15 cellular contexts compared by ENCODE assay signal in the genomic region with DNA sequence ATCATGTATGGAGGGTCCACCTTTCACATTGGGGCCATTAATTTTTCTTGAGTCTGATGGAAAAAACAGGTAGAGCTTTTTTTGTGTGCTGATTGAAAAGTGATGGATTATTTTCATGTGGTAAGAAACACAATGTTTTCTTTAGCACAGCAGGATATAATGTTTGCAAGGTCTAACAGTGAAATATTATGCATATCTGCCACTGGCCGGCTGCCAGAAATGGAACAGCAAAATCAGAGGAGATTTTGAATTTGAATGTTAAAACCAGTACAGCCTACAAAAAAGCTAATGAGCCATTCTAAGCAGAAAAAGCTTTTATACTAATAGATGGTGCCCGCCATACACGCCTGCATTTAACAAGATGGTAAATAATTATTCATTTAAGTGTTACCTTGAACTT.
"Had no signal": no experiment of that assay in that cellular context is flagged by ENCODE, and none has a peak within 500 bp of the region (broad histone marks: within the 10 kb centered on the region; RNA-seq: fewer than 3 reads in every experiment).

No MANE protein-coding gene starts in this region.

- H3K4me3 ChIP-seq: heart left ventricle, left lung, neural progenitor cell, pancreas, stomach, thoracic aorta had no signal

- H3K9me3 Mint-ChIP-seq: activated T-cell treated with anti-CD3 and anti-CD28 coated beads, Interleukin-2, amount 50 U/mL, for 24 hours; neural progenitor cell had no signal

- H3K27me3 ChIP-seq: left lung, neural progenitor cell, pancreas, stomach had no signal

- H3K4me3 Mint-ChIP-seq: activated CD8-positive, alpha-beta memory T cell treated with anti-CD3 and anti-CD28 coated beads, Interleukin-2, amount 10 ng/mL, durations not matched to agents 7 days and 5 days; activated T-cell treated with anti-CD3 and anti-CD28 coated beads, Interleukin-2, amount 50 U/mL, for 24 hours; neural progenitor cell had no signal

- ATAC-seq: activated CD4-positive, CD25-positive, alpha-beta regulatory T cell treated with anti-CD3 and anti-CD28 coated beads, Interleukin-2, amount 50 U/mL, for 24 hours; activated CD8-positive, alpha-beta memory T cell treated with anti-CD3 and anti-CD28 coated beads, Interleukin-2, amount 10 ng/mL, durations not matched to agents 7 days and 5 days; activated naive CD4-positive, alpha-beta T cell treated with anti-CD3 and anti-CD28 coated beads, Interleukin-2, amount 50 U/mL, for 72 hours; heart left ventricle; left lung; pancreas had no signal

- H3K4me2 ChIP-seq: neural progenitor cell had no signal

- H3K27ac Mint-ChIP-seq: activated CD8-positive, alpha-beta memory T cell treated with anti-CD3 and anti-CD28 coated beads, Interleukin-2, amount 10 ng/mL, durations not matched to agents 7 days and 5 days; activated naive CD4-positive, alpha-beta T cell treated with anti-CD3 and anti-CD28 coated beads, Interleukin-2, amount 50 U/mL, for 72 hours; activated T-cell treated with anti-CD3 and anti-CD28 coated beads, Interleukin-2, amount 50 U/mL, for 24 hours; neural progenitor cell had no signal

- H3K27me3 Mint-ChIP-seq: activated CD8-positive, alpha-beta memory T cell treated with anti-CD3 and anti-CD28 coated beads, Interleukin-2, amount 10 ng/mL, durations not matched to agents 7 days and 5 days; activated T-cell treated with anti-CD3 and anti-CD28 coated beads, Interleukin-2, amount 50 U/mL, for 24 hours had no signal

- H3K4me1 Mint-ChIP-seq: activated CD8-positive, alpha-beta memory T cell treated with anti-CD3 and anti-CD28 coated beads, Interleukin-2, amount 10 ng/mL, durations not matched to agents 7 days and 5 days had no signal

- H3K36me3 Mint-ChIP-seq: activated CD8-positive, alpha-beta memory T cell treated with anti-CD3 and anti-CD28 coated beads, Interleukin-2, amount 10 ng/mL, durations not matched to agents 7 days and 5 days; activated naive CD4-positive, alpha-beta T cell treated with anti-CD3 and anti-CD28 coated beads, Interleukin-2, amount 50 U/mL, for 72 hours; neural progenitor cell had no signal

- H2AFZ ChIP-seq: neural progenitor cell had no signal

- H3K9ac ChIP-seq: neural progenitor cell had no signal

- H3K4me1 ChIP-seq: heart left ventricle, left lung, neural progenitor cell, stomach had no signal

- DNase-seq: activated CD4-positive, alpha-beta T cell treated with anti-CD3 and anti-CD28 coated beads, Interleukin-2, amount 50 U/mL, for 4 hours; activated CD8-positive, alpha-beta memory T cell treated with anti-CD3 and anti-CD28 coated beads, Interleukin-2, amount 10 ng/mL, durations not matched to agents 7 days and 5 days; activated effector memory CD4-positive, alpha-beta T cell treated with anti-CD3 and anti-CD28 coated beads, Interleukin-2, amount 50 U/mL, for 16 hours; activated T-cell treated with anti-CD3 and anti-CD28 coated beads, Interleukin-2, amount 50 U/mL, for 24 hours; anterior cingulate cortex; heart left ventricle; islet precursor cell; left lung; mesenchymal stem cell; stomach had no signal

- H3K27ac ChIP-seq: heart left ventricle, left lung, neural progenitor cell, pancreas, stomach, thoracic aorta had no signal

- H3K9me3 ChIP-seq: heart left ventricle, left lung, pancreas, stomach, thoracic aorta had no signal

- H3K36me3 ChIP-seq: heart left ventricle, left lung, neural progenitor cell, pancreas, stomach, thoracic aorta had no signal
